ENCODE assay signal across 8 cellular contexts in genomic region chr17:7483238-7484066, GRCh38. TPM values are rescaled to one million over a fixed set of nuclear protein-coding genes. Genes with fewer than 3 reads are reported as not detected.
DNase-seq lines count a peak whose midpoint lies in the region; ATAC-seq and TF ChIP-seq lines count a peak whose summit lies in the region.

No MANE protein-coding gene starts in this region.

- ATAC-seq in GM21825 (IDR thresholded peaks at IDR 0.05; ENCODE audit: unreplicated experiment): peak; percentile 29

- H3K9me3 ChIP-seq in Karpas-422 (ENCODE audit: low read length): no peaks in the 10 kb centered on the region
- H3K9me3 ChIP-seq in Peyer's patch: no peaks in the 10 kb centered on the region
- H3K9me3 ChIP-seq in esophagus squamous epithelium: no peaks in the 10 kb centered on the region
- H3K9me3 ChIP-seq in muscle layer of duodenum (ENCODE audit: control insufficient read depth in 1 of 2, low read length in 2 of 2): no peaks in the 10 kb centered on the region

- TF ChIP-seq POLR2A in Peyer's patch (IDR thresholded peaks at IDR 0.05) (peak; percentile 24 to 61), esophagus squamous epithelium (IDR thresholded peaks at IDR 0.05) (peak in 2 of 4 donors; percentile 4 to 57)

- H3K36me3 ChIP-seq in Karpas-422 (ENCODE audit: insufficient read depth, low read length) (peaks cover 18% of the 10 kb centered on the region; the same call in 1 of the 2 replicates), Peyer's patch (no peaks in the 10 kb centered on the region), esophagus squamous epithelium (no peaks in the 10 kb centered on the region), muscle layer of duodenum (ENCODE audit: control insufficient read depth in 1 of 2, insufficient read depth in 2 of 2, low read length in 2 of 2) (peaks cover 0 to 14% of the 10 kb centered on the region in 2 donors)

- TF ChIP-seq CTCF in Peyer's patch (IDR thresholded peaks at IDR 0.05) (no peak), esophagus squamous epithelium (IDR thresholded peaks at IDR 0.05) (no peak)

- peaks cover 30% of the 10 kb centered on the region for H4K20me1 ChIP-seq in Karpas-422 (ENCODE audit: insufficient read depth, low read depth, low read length)

- peak overlapping the region; percentile 100 for H3K4me3 ChIP-seq in Karpas-422 (ENCODE audit: low read length)
- peak overlapping the region; percentile 64 to 69 (median 66) for H3K4me3 ChIP-seq in Peyer's patch
- H3K4me3 ChIP-seq in esophagus squamous epithelium: peak overlapping the region; percentile 48 to 89 (median 70)
- peak overlapping the region; percentile 79 to 91 for H3K4me3 ChIP-seq in muscle layer of duodenum (ENCODE audit: low read depth in 1 of 2, low read length in 2 of 2)

- H2AFZ ChIP-seq in Karpas-422 (ENCODE audit: low read length): peak overlapping the region; percentile 97

- H3K27ac ChIP-seq in Karpas-422 (ENCODE audit: low read length): peak overlapping the region; percentile 92
- H3K27ac ChIP-seq in Peyer's patch: peak overlapping the region; percentile 94 to 99 (median 98)
- peak overlapping the region; percentile 98 to 100 (median 99) for H3K27ac ChIP-seq in esophagus squamous epithelium
- peak overlapping the region; percentile 100 for H3K27ac ChIP-seq in muscle layer of duodenum (ENCODE audit: low read length)

- WGBS in esophagus squamous epithelium, 2 donors: 0 to 2% methylated on average over 18 to 20 of the region's 38 CpGs

- H3K79me2 ChIP-seq in Karpas-422 (ENCODE audit: low read length): peaks cover 42% of the 10 kb centered on the region

- peak overlapping the region; percentile 99 for H3K4me2 ChIP-seq in Karpas-422 (ENCODE audit: low read depth, low read length, poor library complexity, severe bottlenecking)

- H3K27me3 ChIP-seq in Karpas-422 (ENCODE audit: low read length): no peaks in the 10 kb centered on the region
- no peaks in the 10 kb centered on the region for H3K27me3 ChIP-seq in Peyer's patch
- H3K27me3 ChIP-seq in esophagus squamous epithelium: no peaks in the 10 kb centered on the region
- H3K27me3 ChIP-seq in muscle layer of duodenum (ENCODE audit: low read depth, low read length): no peaks in the 10 kb centered on the region

- peak overlapping the region; percentile 100 for H3K9ac ChIP-seq in Karpas-422 (ENCODE audit: low read length)

- DNase-seq in DMS114 treated with DMSO at 0.1 percent for 48 hours (lab: John Stamatoyannopoulos, UW; ENCODE audit: unreplicated experiment) (peak; percentile 90), Karpas-422 (peak; percentile 97), Peyer's patch (peak; percentile 96 to 97 (median 96)), activated T-helper 1 cell treated with Interleukin-2 at 50 U/mL for 16 hours (ENCODE audit: low read depth) (peak; percentile 88), esophagus squamous epithelium (lab: John Stamatoyannopoulos, UW) (peak; percentile 84)
- DNase-seq in stimulated activated CD8-positive, alpha-beta memory T cell treated with anti-CD3 and anti-CD28 coated beads, Interleukin-7, amount 100 ng/mL, for 1 hour (ENCODE audit: low read depth in 2 of 2): peak; percentile 84 to 88

- peaks cover 47% of the 10 kb centered on the region for H3K4me1 ChIP-seq in Karpas-422 (ENCODE audit: low read length)
- peaks cover 4 to 51% (median 18%) of the 10 kb centered on the region in 4 donors for H3K4me1 ChIP-seq in Peyer's patch
- peaks cover 26 to 78% (median 39%) of the 10 kb centered on the region in 3 donors for H3K4me1 ChIP-seq in esophagus squamous epithelium
- peaks cover 15 to 41% of the 10 kb centered on the region in 2 donors for H3K4me1 ChIP-seq in muscle layer of duodenum (ENCODE audit: control insufficient read depth in 1 of 2, insufficient read depth in 2 of 2, low read length in 2 of 2)

- no peaks in the 10 kb centered on the region for H3K9me2 ChIP-seq in Karpas-422 (replicated peaks; ENCODE audit: insufficient read depth, low read length)

- intact Hi-C loops in esophagus squamous epithelium (cut with DNase I): no loop called here

RNA-seq across cellular contexts. Expression of gene POLR2A, which starts 0.7 kb away (rescaled TPM):
- total RNA-seq in Karpas-422 (2014; rRNA removed; shearing (Covaris generic); ENCODE audit: low replicate concordance): 78.8 and 169 TPM in 2 replicates
- total RNA-seq in Peyer's patch (100 to 1,000 TPM in 3 of 4 donors, 10 to 100 TPM in 1; 94.6 to 204 (median 157) TPM), esophagus squamous epithelium (10 to 100 TPM; 59.3 to 94.9 (median 78.2) TPM)

RNA-seq across cellular contexts. Expression of gene SLC35G6, which starts 2.2 kb away (rescaled TPM):
- total RNA-seq in Karpas-422 (2014; rRNA removed; shearing (Covaris generic); ENCODE audit: low replicate concordance): not detected in 2 replicates
- not detected for total RNA-seq in Peyer's patch
- total RNA-seq in esophagus squamous epithelium: not detected

RNA-seq across cellular contexts. Expression of gene ZBTB4, which starts 4.0 kb away (rescaled TPM):
- total RNA-seq in Karpas-422 (2014; rRNA removed; shearing (Covaris generic); ENCODE audit: low replicate concordance): 5.5 and 7.2 TPM in 2 replicates
- total RNA-seq in Peyer's patch (10 to 100 TPM; 15.1 to 27.3 (median 24.5) TPM), esophagus squamous epithelium (10 to 100 TPM; 13.4 to 35.1 (median 28.5) TPM)

RNA-seq across cellular contexts. Expression of gene CHRNB1, which starts 38.6 kb away (rescaled TPM):
- total RNA-seq in Karpas-422 (2014; rRNA removed; shearing (Covaris generic); ENCODE audit: low replicate concordance): 3.6 and 6.6 TPM in 2 replicates
- total RNA-seq in Peyer's patch (1 to 10 TPM; 4.0 to 9.1 (median 5.8) TPM), esophagus squamous epithelium (1 to 10 TPM; 2.4 to 7.2 (median 4.6) TPM)

RNA-seq across cellular contexts. Expression of gene FGF11, which starts 44.1 kb away (rescaled TPM):
- 0.32 and 0.67 TPM in 2 replicates for total RNA-seq in Karpas-422 (2014; rRNA removed; shearing (Covaris generic); ENCODE audit: low replicate concordance)
- total RNA-seq in Peyer's patch (1 to 10 TPM in 1 of 4 donors, not detected in 3; 1.0 TPM), esophagus squamous epithelium (10 to 100 TPM in 1 of 4 donors, 1 to 10 TPM in 3; 2.7 to 18.1 (median 6.1) TPM)

Comparison
In these comparisons a context has a peak if more than half of its experiments do, and no peak if none do; other contexts are left out.
1. Peak in every context shown above with its lines: DNase-seq, ATAC-seq, H3K4me3 ChIP-seq and H3K27ac ChIP-seq.